1 cellular context compared by ENCODE assay signal in the genomic region with DNA sequence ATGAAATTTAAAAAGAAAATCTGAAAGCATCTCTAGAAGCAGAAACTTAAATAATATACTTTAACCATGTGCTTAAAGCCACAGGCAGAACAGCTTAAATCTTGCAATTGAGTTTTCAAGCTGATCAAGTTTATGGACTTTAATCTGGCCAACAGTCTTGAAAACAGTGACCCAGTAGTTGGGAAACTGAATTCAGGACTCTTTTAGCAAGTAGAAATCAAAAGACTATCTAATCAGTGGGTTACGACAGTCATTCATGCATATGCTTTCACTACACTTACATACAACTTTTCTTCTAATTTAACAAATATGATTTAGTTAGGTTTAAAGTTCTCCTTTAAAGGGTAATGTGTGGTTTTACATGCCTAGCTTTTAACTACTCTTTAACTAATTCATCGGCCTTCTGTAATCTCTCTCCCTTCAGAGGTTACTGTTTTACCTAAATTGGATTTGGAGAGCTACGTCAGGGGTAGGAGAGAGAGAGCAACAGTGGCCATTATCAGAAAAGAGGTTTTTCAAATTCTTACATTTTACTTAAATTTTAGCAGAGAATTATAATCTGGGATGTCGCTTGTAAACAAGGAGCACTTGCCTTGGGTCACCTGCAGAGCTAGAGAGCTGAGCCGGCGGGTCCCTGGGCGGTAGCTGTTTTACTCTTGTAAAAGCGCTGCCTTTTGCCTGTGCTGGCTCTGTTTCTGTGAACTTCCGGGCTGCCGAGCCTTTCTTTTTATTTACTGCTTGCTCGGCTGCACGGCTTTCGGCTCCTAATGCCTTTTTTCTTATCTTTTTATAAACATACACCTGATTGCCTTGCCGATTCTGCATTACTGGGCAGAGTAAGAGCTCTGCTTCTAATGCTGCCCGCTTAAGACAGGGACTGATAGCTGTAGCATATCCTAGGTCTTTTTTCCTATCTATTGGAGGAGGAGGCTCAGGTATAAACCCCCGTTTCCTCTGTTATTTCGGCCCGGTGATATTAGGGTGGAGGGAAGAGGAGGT.
TF ChIP-seq lines count a peak whose summit lies in the region.

No MANE protein-coding gene starts in this region.

TF ChIP-seq in HepG2, 621 proteins besides CTCF, POLR2A, EP300 and RAD21 (continues in another document):
- TF ChIP-seq, protein P1, sequence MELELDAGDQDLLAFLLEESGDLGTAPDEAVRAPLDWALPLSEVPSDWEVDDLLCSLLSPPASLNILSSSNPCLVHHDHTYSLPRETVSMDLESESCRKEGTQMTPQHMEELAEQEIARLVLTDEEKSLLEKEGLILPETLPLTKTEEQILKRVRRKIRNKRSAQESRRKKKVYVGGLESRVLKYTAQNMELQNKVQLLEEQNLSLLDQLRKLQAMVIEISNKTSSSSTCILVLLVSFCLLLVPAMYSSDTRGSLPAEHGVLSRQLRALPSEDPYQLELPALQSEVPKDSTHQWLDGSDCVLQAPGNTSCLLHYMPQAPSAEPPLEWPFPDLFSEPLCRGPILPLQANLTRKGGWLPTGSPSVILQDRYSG (CRISPR knock-in tag; IDR thresholded peaks at IDR 0.05) = no peak
- TF ChIP-seq GLI4 (CRISPR knock-in tag; IDR thresholded peaks at IDR 0.05; ENCODE audit: borderline replicate concordance) = no peak
- TF ChIP-seq, protein P2, sequence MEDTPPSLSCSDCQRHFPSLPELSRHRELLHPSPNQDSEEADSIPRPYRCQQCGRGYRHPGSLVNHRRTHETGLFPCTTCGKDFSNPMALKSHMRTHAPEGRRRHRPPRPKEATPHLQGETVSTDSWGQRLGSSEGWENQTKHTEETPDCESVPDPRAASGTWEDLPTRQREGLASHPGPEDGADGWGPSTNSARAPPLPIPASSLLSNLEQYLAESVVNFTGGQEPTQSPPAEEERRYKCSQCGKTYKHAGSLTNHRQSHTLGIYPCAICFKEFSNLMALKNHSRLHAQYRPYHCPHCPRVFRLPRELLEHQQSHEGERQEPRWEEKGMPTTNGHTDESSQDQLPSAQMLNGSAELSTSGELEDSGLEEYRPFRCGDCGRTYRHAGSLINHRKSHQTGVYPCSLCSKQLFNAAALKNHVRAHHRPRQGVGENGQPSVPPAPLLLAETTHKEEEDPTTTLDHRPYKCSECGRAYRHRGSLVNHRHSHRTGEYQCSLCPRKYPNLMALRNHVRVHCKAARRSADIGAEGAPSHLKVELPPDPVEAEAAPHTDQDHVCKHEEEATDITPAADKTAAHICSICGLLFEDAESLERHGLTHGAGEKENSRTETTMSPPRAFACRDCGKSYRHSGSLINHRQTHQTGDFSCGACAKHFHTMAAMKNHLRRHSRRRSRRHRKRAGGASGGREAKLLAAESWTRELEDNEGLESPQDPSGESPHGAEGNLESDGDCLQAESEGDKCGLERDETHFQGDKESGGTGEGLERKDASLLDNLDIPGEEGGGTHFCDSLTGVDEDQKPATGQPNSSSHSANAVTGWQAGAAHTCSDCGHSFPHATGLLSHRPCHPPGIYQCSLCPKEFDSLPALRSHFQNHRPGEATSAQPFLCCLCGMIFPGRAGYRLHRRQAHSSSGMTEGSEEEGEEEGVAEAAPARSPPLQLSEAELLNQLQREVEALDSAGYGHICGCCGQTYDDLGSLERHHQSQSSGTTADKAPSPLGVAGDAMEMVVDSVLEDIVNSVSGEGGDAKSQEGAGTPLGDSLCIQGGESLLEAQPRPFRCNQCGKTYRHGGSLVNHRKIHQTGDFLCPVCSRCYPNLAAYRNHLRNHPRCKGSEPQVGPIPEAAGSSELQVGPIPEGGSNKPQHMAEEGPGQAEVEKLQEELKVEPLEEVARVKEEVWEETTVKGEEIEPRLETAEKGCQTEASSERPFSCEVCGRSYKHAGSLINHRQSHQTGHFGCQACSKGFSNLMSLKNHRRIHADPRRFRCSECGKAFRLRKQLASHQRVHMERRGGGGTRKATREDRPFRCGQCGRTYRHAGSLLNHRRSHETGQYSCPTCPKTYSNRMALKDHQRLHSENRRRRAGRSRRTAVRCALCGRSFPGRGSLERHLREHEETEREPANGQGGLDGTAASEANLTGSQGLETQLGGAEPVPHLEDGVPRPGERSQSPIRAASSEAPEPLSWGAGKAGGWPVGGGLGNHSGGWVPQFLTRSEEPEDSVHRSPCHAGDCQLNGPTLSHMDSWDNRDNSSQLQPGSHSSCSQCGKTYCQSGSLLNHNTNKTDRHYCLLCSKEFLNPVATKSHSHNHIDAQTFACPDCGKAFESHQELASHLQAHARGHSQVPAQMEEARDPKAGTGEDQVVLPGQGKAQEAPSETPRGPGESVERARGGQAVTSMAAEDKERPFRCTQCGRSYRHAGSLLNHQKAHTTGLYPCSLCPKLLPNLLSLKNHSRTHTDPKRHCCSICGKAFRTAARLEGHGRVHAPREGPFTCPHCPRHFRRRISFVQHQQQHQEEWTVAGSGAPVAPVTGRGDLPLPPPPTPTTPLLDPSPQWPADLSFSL (CRISPR knock-in tag; IDR thresholded peaks at IDR 0.05) = no peak
- TF ChIP-seq, protein P3, sequence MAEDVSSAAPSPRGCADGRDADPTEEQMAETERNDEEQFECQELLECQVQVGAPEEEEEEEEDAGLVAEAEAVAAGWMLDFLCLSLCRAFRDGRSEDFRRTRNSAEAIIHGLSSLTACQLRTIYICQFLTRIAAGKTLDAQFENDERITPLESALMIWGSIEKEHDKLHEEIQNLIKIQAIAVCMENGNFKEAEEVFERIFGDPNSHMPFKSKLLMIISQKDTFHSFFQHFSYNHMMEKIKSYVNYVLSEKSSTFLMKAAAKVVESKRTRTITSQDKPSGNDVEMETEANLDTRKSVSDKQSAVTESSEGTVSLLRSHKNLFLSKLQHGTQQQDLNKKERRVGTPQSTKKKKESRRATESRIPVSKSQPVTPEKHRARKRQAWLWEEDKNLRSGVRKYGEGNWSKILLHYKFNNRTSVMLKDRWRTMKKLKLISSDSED (CRISPR knock-in tag; IDR thresholded peaks at IDR 0.05) = no peak
- TF ChIP-seq, protein P4, sequence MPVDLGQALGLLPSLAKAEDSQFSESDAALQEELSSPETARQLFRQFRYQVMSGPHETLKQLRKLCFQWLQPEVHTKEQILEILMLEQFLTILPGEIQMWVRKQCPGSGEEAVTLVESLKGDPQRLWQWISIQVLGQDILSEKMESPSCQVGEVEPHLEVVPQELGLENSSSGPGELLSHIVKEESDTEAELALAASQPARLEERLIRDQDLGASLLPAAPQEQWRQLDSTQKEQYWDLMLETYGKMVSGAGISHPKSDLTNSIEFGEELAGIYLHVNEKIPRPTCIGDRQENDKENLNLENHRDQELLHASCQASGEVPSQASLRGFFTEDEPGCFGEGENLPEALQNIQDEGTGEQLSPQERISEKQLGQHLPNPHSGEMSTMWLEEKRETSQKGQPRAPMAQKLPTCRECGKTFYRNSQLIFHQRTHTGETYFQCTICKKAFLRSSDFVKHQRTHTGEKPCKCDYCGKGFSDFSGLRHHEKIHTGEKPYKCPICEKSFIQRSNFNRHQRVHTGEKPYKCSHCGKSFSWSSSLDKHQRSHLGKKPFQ (CRISPR knock-in tag; IDR thresholded peaks at IDR 0.05; ENCODE audit: insufficient replicate concordance) = peak; percentile 45
- no peak for TF ChIP-seq ZNF496 (CRISPR knock-in tag; IDR thresholded peaks at IDR 0.05; ENCODE audit: insufficient replicate concordance)
- no peak for TF ChIP-seq ZNF251 (CRISPR knock-in tag; IDR thresholded peaks at IDR 0.05)
- no peak for TF ChIP-seq SPEN (CRISPR knock-in tag; IDR thresholded peaks at IDR 0.05; ENCODE audit: low read depth)
- TF ChIP-seq ZC3H13 (CRISPR knock-in tag; IDR thresholded peaks at IDR 0.05) = no peak
- TF ChIP-seq ZBTB7B (CRISPR knock-in tag; IDR thresholded peaks at IDR 0.05) = no peak
- TF ChIP-seq HIVEP1 (CRISPR knock-in tag; IDR thresholded peaks at IDR 0.05) = no peak
- TF ChIP-seq SMAD9 (CRISPR knock-in tag; IDR thresholded peaks at IDR 0.05) = no peak
- TF ChIP-seq, protein P5, sequence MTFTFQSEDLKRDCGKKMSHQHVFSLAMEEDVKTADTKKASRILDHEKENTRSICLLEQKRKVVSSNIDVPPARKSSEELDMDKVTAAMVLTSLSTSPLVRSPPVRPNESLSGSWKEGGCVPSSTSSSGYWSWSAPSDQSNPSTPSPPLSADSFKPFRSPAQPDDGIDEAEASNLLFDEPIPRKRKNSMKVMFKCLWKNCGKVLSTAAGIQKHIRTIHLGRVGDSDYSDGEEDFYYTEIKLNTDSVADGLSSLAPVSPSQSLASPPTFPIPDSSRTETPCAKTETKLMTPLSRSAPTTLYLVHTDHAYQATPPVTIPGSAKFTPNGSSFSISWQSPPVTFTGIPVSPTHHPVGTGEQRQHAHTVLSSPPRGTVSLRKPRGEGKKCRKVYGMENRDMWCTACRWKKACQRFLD (CRISPR knock-in tag; IDR thresholded peaks at IDR 0.05; ENCODE audit: borderline replicate concordance) = 0 out of 2 replicates have a peak, but pooled peaks have one; percentile 4
- TF ChIP-seq, protein P6, sequence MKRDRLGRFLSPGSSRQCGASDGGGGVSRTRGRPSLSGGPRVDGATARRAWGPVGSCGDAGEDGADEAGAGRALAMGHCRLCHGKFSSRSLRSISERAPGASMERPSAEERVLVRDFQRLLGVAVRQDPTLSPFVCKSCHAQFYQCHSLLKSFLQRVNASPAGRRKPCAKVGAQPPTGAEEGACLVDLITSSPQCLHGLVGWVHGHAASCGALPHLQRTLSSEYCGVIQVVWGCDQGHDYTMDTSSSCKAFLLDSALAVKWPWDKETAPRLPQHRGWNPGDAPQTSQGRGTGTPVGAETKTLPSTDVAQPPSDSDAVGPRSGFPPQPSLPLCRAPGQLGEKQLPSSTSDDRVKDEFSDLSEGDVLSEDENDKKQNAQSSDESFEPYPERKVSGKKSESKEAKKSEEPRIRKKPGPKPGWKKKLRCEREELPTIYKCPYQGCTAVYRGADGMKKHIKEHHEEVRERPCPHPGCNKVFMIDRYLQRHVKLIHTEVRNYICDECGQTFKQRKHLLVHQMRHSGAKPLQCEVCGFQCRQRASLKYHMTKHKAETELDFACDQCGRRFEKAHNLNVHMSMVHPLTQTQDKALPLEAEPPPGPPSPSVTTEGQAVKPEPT (CRISPR knock-in tag; IDR thresholded peaks at IDR 0.05; ENCODE audit: low read depth) = no peak
- no peak for TF ChIP-seq ZNF24 (IDR thresholded peaks at IDR 0.05)
- TF ChIP-seq HOXA5 (CRISPR knock-in tag; IDR thresholded peaks at IDR 0.05) = no peak
- TF ChIP-seq, protein P7, sequence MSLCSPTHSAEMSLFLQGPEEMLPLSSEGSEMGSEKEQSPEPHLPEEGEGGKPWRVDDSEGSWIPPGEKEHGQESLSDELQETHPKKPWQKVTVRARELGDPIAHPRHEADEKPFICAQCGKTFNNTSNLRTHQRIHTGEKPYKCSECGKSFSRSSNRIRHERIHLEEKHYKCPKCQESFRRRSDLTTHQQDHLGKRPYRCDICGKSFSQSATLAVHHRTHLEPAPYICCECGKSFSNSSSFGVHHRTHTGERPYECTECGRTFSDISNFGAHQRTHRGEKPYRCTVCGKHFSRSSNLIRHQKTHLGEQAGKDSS (CRISPR knock-in tag; IDR thresholded peaks at IDR 0.05; ENCODE audit: borderline replicate concordance, low read depth) = no peak
- TF ChIP-seq, protein P8, sequence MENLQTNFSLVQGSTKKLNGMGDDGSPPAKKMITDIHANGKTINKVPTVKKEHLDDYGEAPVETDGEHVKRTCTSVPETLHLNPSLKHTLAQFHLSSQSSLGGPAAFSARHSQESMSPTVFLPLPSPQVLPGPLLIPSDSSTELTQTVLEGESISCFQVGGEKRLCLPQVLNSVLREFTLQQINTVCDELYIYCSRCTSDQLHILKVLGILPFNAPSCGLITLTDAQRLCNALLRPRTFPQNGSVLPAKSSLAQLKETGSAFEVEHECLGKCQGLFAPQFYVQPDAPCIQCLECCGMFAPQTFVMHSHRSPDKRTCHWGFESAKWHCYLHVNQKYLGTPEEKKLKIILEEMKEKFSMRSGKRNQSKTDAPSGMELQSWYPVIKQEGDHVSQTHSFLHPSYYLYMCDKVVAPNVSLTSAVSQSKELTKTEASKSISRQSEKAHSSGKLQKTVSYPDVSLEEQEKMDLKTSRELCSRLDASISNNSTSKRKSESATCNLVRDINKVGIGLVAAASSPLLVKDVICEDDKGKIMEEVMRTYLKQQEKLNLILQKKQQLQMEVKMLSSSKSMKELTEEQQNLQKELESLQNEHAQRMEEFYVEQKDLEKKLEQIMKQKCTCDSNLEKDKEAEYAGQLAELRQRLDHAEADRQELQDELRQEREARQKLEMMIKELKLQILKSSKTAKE (CRISPR knock-in tag; IDR thresholded peaks at IDR 0.05; ENCODE audit: borderline replicate concordance) = no peak
- TF ChIP-seq SAFB2 (CRISPR knock-in tag; IDR thresholded peaks at IDR 0.05; ENCODE audit: borderline replicate concordance, low read depth) = 0 out of 2 replicates have a peak, but pooled peaks have one; percentile 32
- TF ChIP-seq GABPA (IDR thresholded peaks at IDR 0.05; ENCODE audit: low read depth, low read length) = no peak
- TF ChIP-seq GABPA (CRISPR knock-in tag; IDR thresholded peaks at IDR 0.05; ENCODE audit: low read depth) = 0 out of 2 replicates have a peak, but pooled peaks have one; percentile 14
- TF ChIP-seq, protein P9, sequence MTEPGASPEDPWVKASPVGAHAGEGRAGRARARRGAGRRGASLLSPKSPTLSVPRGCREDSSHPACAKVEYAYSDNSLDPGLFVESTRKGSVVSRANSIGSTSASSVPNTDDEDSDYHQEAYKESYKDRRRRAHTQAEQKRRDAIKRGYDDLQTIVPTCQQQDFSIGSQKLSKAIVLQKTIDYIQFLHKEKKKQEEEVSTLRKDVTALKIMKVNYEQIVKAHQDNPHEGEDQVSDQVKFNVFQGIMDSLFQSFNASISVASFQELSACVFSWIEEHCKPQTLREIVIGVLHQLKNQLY (CRISPR knock-in tag; IDR thresholded peaks at IDR 0.05) = no peak
- no peak for TF ChIP-seq KDM5A (IDR thresholded peaks at IDR 0.05; ENCODE audit: borderline replicate concordance, low read length)
- TF ChIP-seq MIER2 (CRISPR knock-in tag; IDR thresholded peaks at IDR 0.05) = no peak
- TF ChIP-seq GATAD1 (CRISPR knock-in tag; IDR thresholded peaks at IDR 0.05) = no peak
- no peak for TF ChIP-seq ARNTL (CRISPR knock-in tag; IDR thresholded peaks at IDR 0.05)
- TF ChIP-seq, protein P10, sequence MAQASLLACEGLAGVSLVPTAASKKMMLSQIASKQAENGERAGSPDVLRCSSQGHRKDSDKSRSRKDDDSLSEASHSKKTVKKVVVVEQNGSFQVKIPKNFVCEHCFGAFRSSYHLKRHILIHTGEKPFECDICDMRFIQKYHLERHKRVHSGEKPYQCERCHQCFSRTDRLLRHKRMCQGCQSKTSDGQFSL (CRISPR knock-in tag; IDR thresholded peaks at IDR 0.05) = no peak
- TF ChIP-seq, protein P11, sequence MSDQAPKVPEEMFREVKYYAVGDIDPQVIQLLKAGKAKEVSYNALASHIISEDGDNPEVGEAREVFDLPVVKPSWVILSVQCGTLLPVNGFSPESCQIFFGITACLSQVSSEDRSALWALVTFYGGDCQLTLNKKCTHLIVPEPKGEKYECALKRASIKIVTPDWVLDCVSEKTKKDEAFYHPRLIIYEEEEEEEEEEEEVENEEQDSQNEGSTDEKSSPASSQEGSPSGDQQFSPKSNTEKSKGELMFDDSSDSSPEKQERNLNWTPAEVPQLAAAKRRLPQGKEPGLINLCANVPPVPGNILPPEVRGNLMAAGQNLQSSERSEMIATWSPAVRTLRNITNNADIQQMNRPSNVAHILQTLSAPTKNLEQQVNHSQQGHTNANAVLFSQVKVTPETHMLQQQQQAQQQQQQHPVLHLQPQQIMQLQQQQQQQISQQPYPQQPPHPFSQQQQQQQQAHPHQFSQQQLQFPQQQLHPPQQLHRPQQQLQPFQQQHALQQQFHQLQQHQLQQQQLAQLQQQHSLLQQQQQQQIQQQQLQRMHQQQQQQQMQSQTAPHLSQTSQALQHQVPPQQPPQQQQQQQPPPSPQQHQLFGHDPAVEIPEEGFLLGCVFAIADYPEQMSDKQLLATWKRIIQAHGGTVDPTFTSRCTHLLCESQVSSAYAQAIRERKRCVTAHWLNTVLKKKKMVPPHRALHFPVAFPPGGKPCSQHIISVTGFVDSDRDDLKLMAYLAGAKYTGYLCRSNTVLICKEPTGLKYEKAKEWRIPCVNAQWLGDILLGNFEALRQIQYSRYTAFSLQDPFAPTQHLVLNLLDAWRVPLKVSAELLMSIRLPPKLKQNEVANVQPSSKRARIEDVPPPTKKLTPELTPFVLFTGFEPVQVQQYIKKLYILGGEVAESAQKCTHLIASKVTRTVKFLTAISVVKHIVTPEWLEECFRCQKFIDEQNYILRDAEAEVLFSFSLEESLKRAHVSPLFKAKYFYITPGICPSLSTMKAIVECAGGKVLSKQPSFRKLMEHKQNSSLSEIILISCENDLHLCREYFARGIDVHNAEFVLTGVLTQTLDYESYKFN (CRISPR knock-in tag; conservative IDR thresholded peaks at IDR 0.05) = no peak
- TF ChIP-seq ATF7 (IDR thresholded peaks at IDR 0.05) = no peak
- no peak for TF ChIP-seq ATF7 (CRISPR knock-in tag; IDR thresholded peaks at IDR 0.05)
